Comparison of ENCODE assay signal across 37 cellular contexts in the genomic region with DNA sequence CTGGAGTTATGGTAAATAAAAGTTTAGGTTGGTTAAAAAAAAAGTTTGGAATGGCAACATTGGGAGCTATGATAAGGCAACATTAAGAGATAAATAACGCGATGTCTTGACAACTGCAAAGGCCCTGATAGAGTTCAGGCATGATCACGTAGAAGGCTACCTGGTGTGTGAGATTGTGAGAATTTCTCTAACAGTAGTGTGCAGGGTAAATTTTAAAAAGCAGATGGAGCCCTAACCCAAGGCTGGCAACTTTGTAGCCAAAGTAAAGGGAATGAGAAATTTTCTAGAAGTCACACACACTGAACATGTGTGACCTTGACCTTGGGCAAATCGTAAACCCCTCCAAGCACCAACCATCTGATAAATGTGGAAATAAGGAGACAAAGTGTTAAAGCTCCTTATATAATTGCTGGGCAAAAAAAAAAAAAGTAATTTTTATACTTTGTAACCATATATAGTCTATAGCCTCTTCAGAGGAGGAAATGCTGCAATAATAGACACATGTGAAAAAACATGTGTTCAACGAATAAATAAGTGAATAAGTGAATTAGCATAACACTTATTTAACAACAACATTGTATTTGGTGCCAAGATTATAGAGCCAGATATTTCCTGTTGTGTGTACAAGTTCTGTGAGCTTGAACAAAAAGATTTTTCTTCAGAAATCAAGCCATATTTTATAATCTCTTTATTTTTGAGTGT. TPM values are rescaled to one million over a fixed set of nuclear protein-coding genes. Genes with fewer than 3 reads are reported as not detected.
DNase-seq lines count a peak whose midpoint lies in the region; ATAC-seq, FAIRE-seq and TF ChIP-seq lines count a peak whose summit lies in the region.
"Had no signal": no experiment of that assay in that cellular context is flagged by ENCODE, and none has a peak within 500 bp of the region (broad histone marks: within the 10 kb centered on the region; RNA-seq: fewer than 3 reads in every experiment).

No MANE protein-coding gene starts in this region.

- no peak overlapping the region for H2BK15ac ChIP-seq in H1 (ENCODE audit: low read length)

- no peaks in the 10 kb centered on the region for H3K9me3 ChIP-seq in OCI-LY1 (ENCODE audit: low read length)
- no peaks in the 10 kb centered on the region for H3K9me3 ChIP-seq in H1 (ENCODE audit: insufficient read depth in 2 of 2, low read depth in 1 of 2, low read length in 1 of 2)
- H3K9me3 ChIP-seq in osteoblast (ENCODE audit: low read depth, low read length), result no peaks in the 10 kb centered on the region
- H3K9me3 ChIP-seq in PC-3 (ENCODE audit: low read length), result no peaks in the 10 kb centered on the region
- H3K9me3 ChIP-seq: Caco-2, colonic mucosa, heart left ventricle, right atrium auricular region, spleen, testis had no signal

- H3K4me3 ChIP-seq in OCI-LY1 (ENCODE audit: low read depth, low read length, poor library complexity, severe bottlenecking) (no peak overlapping the region), H1 (ENCODE audit: extremely low read depth in 1 of 4, insufficient read depth in 2 of 4, low read depth in 3 of 4, low read length in 4 of 4) (no peak overlapping the region), osteoblast (ENCODE audit: insufficient read depth, low read length) (no peak overlapping the region), PC-3 (ENCODE audit: low read length) (no peak overlapping the region)
- H3K4me3 ChIP-seq: colonic mucosa, heart left ventricle, right atrium auricular region, spleen, testis had no signal

- no peak overlapping the region for H2AK5ac ChIP-seq in H1 (ENCODE audit: low read depth, low read length)

- no peak overlapping the region for H3K14ac ChIP-seq in H1 (ENCODE audit: insufficient read length)

- H2BK20ac ChIP-seq in H1 (ENCODE audit: low read length), result no peak overlapping the region

- no peak overlapping the region for H3K23ac ChIP-seq in H1 (ENCODE audit: insufficient read length)

- TF ChIP-seq POLR2A in H1 (IDR thresholded peaks at IDR 0.05; ENCODE audit: control extremely low read depth in 1 of 2, low read depth in 2 of 2, low read length in 2 of 2), result no peak

- H3K27me3 ChIP-seq in OCI-LY1 (ENCODE audit: insufficient read depth, low read length) (no peaks in the 10 kb centered on the region), H1 (replicated peaks in 1 of 4; ENCODE audit: control insufficient read depth in 3 of 4, extremely low read depth in 1 of 4, insufficient read depth in 3 of 4, low read length in 3 of 4) (no peaks in the 10 kb centered on the region), osteoblast (ENCODE audit: insufficient read depth, low read length) (no peaks in the 10 kb centered on the region), PC-3 (ENCODE audit: low read length) (no peaks in the 10 kb centered on the region)
- H3K27me3 ChIP-seq: colonic mucosa, heart left ventricle, right atrium auricular region, spleen, testis had no signal

- H3K56ac ChIP-seq in H1 (replicated peaks; ENCODE audit: insufficient read length, low read depth, low read length), result no peak overlapping the region

- no TSS peak for BruUV-seq in PC-3 (replicated peaks; lab: Mats Ljungman, UMichigan)

- no peak overlapping the region for H3K4ac ChIP-seq in H1 (replicated peaks; ENCODE audit: insufficient read length, low read depth, low read length)

- H3K4me2 ChIP-seq in OCI-LY1 (ENCODE audit: low read length), result no peak overlapping the region
- no peak overlapping the region for H3K4me2 ChIP-seq in H1 (ENCODE audit: insufficient read depth in 1 of 2, low read depth in 2 of 2, low read length in 2 of 2)
- no peak overlapping the region for H3K4me2 ChIP-seq in osteoblast (ENCODE audit: insufficient read depth, low read length)
- H3K4me2 ChIP-seq in PC-3 (ENCODE audit: low read length), result no peak overlapping the region

- peak; percentile 43 to 44 for TF ChIP-seq RAD21 in H1 (IDR thresholded peaks at IDR 0.05 in 1 of 2, conservative IDR thresholded peaks at IDR 0.05 in 1 of 2; ENCODE audit: low read depth in 2 of 2, low read length in 2 of 2)

- POLR2A ChIA-PET in H1 (lab: Charles Lee; ENCODE audit: partially characterized antibody), result no interaction called here
- POLR2A ChIA-PET in PC-3 (lab: Charles Lee; ENCODE audit: unreplicated experiment), result no interaction called here

- no peak overlapping the region for H4K91ac ChIP-seq in H1 (replicated peaks; ENCODE audit: insufficient read length, low read length)

- TF ChIP-seq EP300 in H1 (IDR thresholded peaks at IDR 0.05; ENCODE audit: borderline replicate concordance in 1 of 2, low read depth in 2 of 2, low read length in 2 of 2), result no peak

- CTCF ChIA-PET in H1 (lab: Charles Lee; ENCODE audit: partially characterized antibody), result interaction anchor here (0.7 to 2.2 kb wide), 8 partner anchors 15 to 534 kb away, joined by 3 to 10 read pairs (median 4); no protein-coding TSS in a partner anchor
- CTCF ChIA-PET in PC-3 (lab: Charles Lee), result no interaction called here

- H2BK12ac ChIP-seq in H1 (ENCODE audit: low read depth, low read length), result no peak overlapping the region

- H3K18ac ChIP-seq in H1 (ENCODE audit: extremely low read depth, low read length), result no peak overlapping the region

- TF ChIP-seq CTCF in OCI-LY1 (IDR thresholded peaks at IDR 0.05; ENCODE audit: low read length) (peak; percentile 30), H1 (IDR thresholded peaks at IDR 0.05; ENCODE audit: control extremely low read depth in 1 of 3, insufficient read depth in 1 of 3, low read depth in 1 of 3, low read length in 3 of 3) (no peak), osteoblast (IDR thresholded peaks at IDR 0.05; ENCODE audit: extremely low read depth, low read depth, low read length) (peak; percentile 24), PC-3 (conservative IDR thresholded peaks at IDR 0.05; ENCODE audit: low read depth, low read length) (no peak)

- H2BK5ac ChIP-seq in H1 (ENCODE audit: low read depth, low read length), result no peak overlapping the region

- H2AFZ ChIP-seq in OCI-LY1 (ENCODE audit: low read length) (no peak overlapping the region), H1 (ENCODE audit: low read length) (no peak overlapping the region), osteoblast (ENCODE audit: low read length) (no peak overlapping the region), PC-3 (ENCODE audit: low read length) (no peak overlapping the region)

- H3K9me2 ChIP-seq in OCI-LY1 (ENCODE audit: low read depth, low read length) (no peaks in the 10 kb centered on the region), PC-3 (replicated peaks; ENCODE audit: low read length) (no peaks in the 10 kb centered on the region)

- WGBS in H1 (ENCODE audit: extremely low coverage in 1 of 2, insufficient coverage in 1 of 2, insufficient read length in 1 of 2, insufficient replicate concordance in 2 of 2, low coverage in 1 of 2, low lambda C conversion rate in 2 of 2, missing lambda C conversion rate in 1 of 2), 2 experiments, result 89% methylated on average over 5 of the region's 5 CpGs; no CpG with 5 or more reads in 1 of the 2 experiments

- peaks cover 64% of the 10 kb centered on the region for H3K4me1 ChIP-seq in OCI-LY1 (ENCODE audit: insufficient read depth, low read length, severe bottlenecking)
- no peaks in the 10 kb centered on the region for H3K4me1 ChIP-seq in H1 (replicated peaks in 1 of 4; ENCODE audit: control insufficient read depth in 3 of 4, insufficient read depth in 4 of 4, low read length in 3 of 4)
- H3K4me1 ChIP-seq in osteoblast (ENCODE audit: insufficient read depth, low read length), result no peaks in the 10 kb centered on the region
- no peaks in the 10 kb centered on the region for H3K4me1 ChIP-seq in PC-3 (ENCODE audit: insufficient read depth, low read length)
- H3K4me1 ChIP-seq: Caco-2, colonic mucosa, heart left ventricle, right atrium auricular region, spleen, testis had no signal

- H3K79me2 ChIP-seq in OCI-LY1 (ENCODE audit: insufficient read depth, low read length) (peaks cover 95% of the 10 kb centered on the region), H1 (ENCODE audit: control insufficient read depth in 1 of 2, insufficient read depth in 2 of 2, low read length in 2 of 2) (no peaks in the 10 kb centered on the region), osteoblast (ENCODE audit: insufficient read depth, low read length) (peaks cover 7% of the 10 kb centered on the region), PC-3 (ENCODE audit: low read length) (no peaks in the 10 kb centered on the region)

- intact Hi-C loops in PC-3 (cut with micrococcal nuclease), result loop anchor here (10.0 kb wide), 3 partner anchors 145 to 545 kb away; no protein-coding TSS in a partner anchor

- H3F3A ChIP-seq in OCI-LY1 (ENCODE audit: insufficient read depth, low read length) (no peaks in the 10 kb centered on the region), PC-3 (ENCODE audit: low read length, unreplicated experiment) (no peaks in the 10 kb centered on the region)

- no peak overlapping the region for H4K8ac ChIP-seq in H1 (ENCODE audit: extremely low read depth, insufficient read depth, low read length)

- H3K79me1 ChIP-seq in H1 (ENCODE audit: low read depth, low read length), result no peaks in the 10 kb centered on the region

- H2BK120ac ChIP-seq in H1 (replicated peaks; ENCODE audit: low read depth, low read length), result no peak overlapping the region

- H4K5ac ChIP-seq in H1 (ENCODE audit: insufficient read length, low read depth, low read length), result no peak overlapping the region

- H3K36me3 ChIP-seq in OCI-LY1 (ENCODE audit: insufficient read depth, low read length), result no peaks in the 10 kb centered on the region
- H3K36me3 ChIP-seq in H1 (ENCODE audit: control insufficient read depth in 2 of 4, insufficient read depth in 4 of 4, low read length in 3 of 4), result no peaks in the 10 kb centered on the region
- H3K36me3 ChIP-seq in osteoblast (ENCODE audit: insufficient read depth, low read length), result no peaks in the 10 kb centered on the region
- no peaks in the 10 kb centered on the region for H3K36me3 ChIP-seq in PC-3 (ENCODE audit: low read depth, low read length)
- H3K36me3 ChIP-seq: colonic mucosa, heart left ventricle, right atrium auricular region, spleen had no signal

- H4K20me1 ChIP-seq in OCI-LY1 (ENCODE audit: insufficient read depth, low read length) (no peaks in the 10 kb centered on the region), H1 (replicated peaks in 1 of 2; ENCODE audit: control insufficient read depth in 1 of 2, insufficient read depth in 2 of 2, low read length in 2 of 2) (no peaks in the 10 kb centered on the region), osteoblast (ENCODE audit: insufficient read depth, low read length) (no peaks in the 10 kb centered on the region), PC-3 (ENCODE audit: low read length) (no peaks in the 10 kb centered on the region)

- H3K27ac ChIP-seq in OCI-LY1 (ENCODE audit: low read depth, low read length, poor library complexity, severe bottlenecking) (peak overlapping the region; percentile 3), H1 (ENCODE audit: low read depth, low read length) (no peak overlapping the region), osteoblast (ENCODE audit: low read depth, low read length) (no peak overlapping the region), PC-3 (ENCODE audit: low read length) (no peak overlapping the region)
- H3K27ac ChIP-seq: 22Rv1, C4-2B, colonic mucosa, epithelial cell of prostate, heart left ventricle, right atrium auricular region, spleen, testis, WERI-Rb-1 had no signal

- ATAC-seq in PC-3, result no peak
- ATAC-seq: heart left ventricle, left ventricle myocardium superior, T-cell had no signal

- DNase-seq in DMS 273 (lab: John Stamatoyannopoulos, UW; ENCODE audit: unreplicated experiment) (peak; percentile 5), DMS 273 treated with DMSO at 0.1 percent for 48 hours (lab: John Stamatoyannopoulos, UW) (no peak), H1 (ENCODE audit: low read depth in 1 of 2, low spot score in 2 of 2) (no peak), osteoblast (ENCODE audit: insufficient read length, low spot score, missing footprints) (no peak), PC-3 (no peak), NAMALWA (ENCODE audit: low spot score) (no peak), germinal center (ENCODE audit: low spot score) (no peak)
- DNase-seq: activated CD4-positive, alpha-beta T cell treated with anti-CD3 and anti-CD28 coated beads for 48 hours; activated CD8-positive, alpha-beta memory T cell treated with anti-CD3 and anti-CD28 coated beads for 24 hours; activated T-cell treated with anti-CD3 and anti-CD28 coated beads for 4 hours; Caco-2; colonic mucosa; DND-41; effector CD4-positive, alpha-beta T cell; GF-D8; GOT3; heart left ventricle; left ventricle myocardium superior; NCI-H1436 treated with DMSO at 0.1 percent for 48 hours; NCI-H2081 treated with DMSO at 0.1 percent for 48 hours; NCI-H2227 treated with DMSO at 0.1 percent for 48 hours; NCI-H526; posterior cingulate gyrus; spleen; stimulated activated CD4-positive, alpha-beta T cell treated with anti-CD3 and anti-CD28 coated beads, Interleukin-2, amount 100 ng/mL, for 24 hours; T-cell; testis; WERI-Rb-1 had no signal

- no peaks in the 10 kb centered on the region for H3K23me2 ChIP-seq in H1 (ENCODE audit: low read depth, low read length)

- H3K9ac ChIP-seq in OCI-LY1 (ENCODE audit: low read length), result no peak overlapping the region
- H3K9ac ChIP-seq in H1 (replicated peaks in 1 of 4; ENCODE audit: extremely low read depth in 1 of 4, low read depth in 3 of 4, low read length in 3 of 4), result no peak overlapping the region
- no peak overlapping the region for H3K9ac ChIP-seq in PC-3 (ENCODE audit: low read length)

- no peak for FAIRE-seq in H1 (lab: Jason Lieb, UNC)
- FAIRE-seq: bronchial epithelial cell, keratinocyte, RCC 7860, urothelium cell line had no signal

RNA-seq across cellular contexts. Expression of a gene that starts 18.2 kb away (rescaled TPM):
- total RNA-seq in H1 (2021; fragmentation: NEBNext Ultra II Directional; extraction: Animal tissue kit (Norgen Biotek cat#: 25700)), result 1.2 and 1.3 TPM in 2 replicates
- 0.36 and 0.83 TPM in 2 replicates for polyA plus RNA-seq in H1 (2011; rRNA removed)
- polyA plus RNA-seq in H1 (2011; cell fraction: cytosol; rRNA removed), result 0.52 TPM
- polyA plus RNA-seq in H1 (2011; cell fraction: nucleus; rRNA removed), result 0.70 TPM
- polyA plus RNA-seq in H1 (2012, experiment 1 of 2), result 0.64 to 0.88 TPM (median 0.68 TPM) in 4 replicates
- polyA plus RNA-seq in H1 (2012, experiment 2 of 2), result 0.08 TPM
- polyA plus RNA-seq in H1 (2013, experiment 1 of 2), result 1.8 TPM
- 1.9 TPM for polyA plus RNA-seq in H1 (2013, experiment 2 of 2)
- 0.95 and 2.2 TPM in 2 replicates for polyA minus RNA-seq in H1 (2011; rRNA and poly(A)+ RNA removed)
- polyA minus RNA-seq in H1 (2011; cell fraction: cytosol; rRNA and poly(A)+ RNA removed), result 0.37 TPM
- polyA minus RNA-seq in H1 (2011; cell fraction: nucleus; rRNA and poly(A)+ RNA removed), result 4.5 TPM
- total RNA-seq in osteoblast (4.0 and 8.5 TPM in 2 replicates), PC-3 (2014; rRNA removed) (0.17 TPM in 1 of 2 replicates, not detected in the other)
- total RNA-seq: left ventricle myocardium superior had no signal

Comparison
In these comparisons a context has a peak if more than half of its experiments do, and no peak if none do; other contexts are left out.
1. CTCF ChIP-seq: peak in OCI-LY1 (single experiment) and osteoblast (single experiment); none in H1 (0 of 3) and PC-3 (single experiment).